13 cellular contexts compared by ENCODE assay signal in genomic region chrX:43735957-43736356, GRCh38.
"Had no signal": no experiment of that assay in that cellular context is flagged by ENCODE, and none has a peak within 500 bp of the region (broad histone marks: within the 10 kb centered on the region; RNA-seq: fewer than 3 reads in every experiment).

No MANE protein-coding gene starts in this region.

- H3K4me1 ChIP-seq: stomach, upper lobe of left lung had no signal

- H3K9me3 ChIP-seq: heart left ventricle, stomach, upper lobe of left lung had no signal

- H3K4me3 ChIP-seq: coronary artery, lung, stomach, upper lobe of left lung had no signal

- H3K27me3 ChIP-seq: stomach, upper lobe of left lung had no signal

- H3K27ac ChIP-seq: coronary artery, heart left ventricle, stomach had no signal

- DNase-seq: activated gamma-delta T cell treated with Interleukin-2 at 50 U/mL for 16 hours; activated T-cell treated with anti-CD3 and anti-CD28 coated beads, Interleukin-2, amount 50 U/mL, for 1 hour; aorta; heart left ventricle; naive B cell; occipital lobe; small intestine; stimulated activated CD4-positive, alpha-beta T cell treated with anti-CD3 and anti-CD28 coated beads, Interleukin-15, amount 100 ng/mL, for 24 hours; stomach; T1000; upper lobe of left lung had no signal
